Comparison of ENCODE assay signal across 18 cellular contexts in genomic region chr7:66683770-66684123, GRCh38. TPM values are rescaled to one million over a fixed set of nuclear protein-coding genes. Genes with fewer than 3 reads are reported as not detected.
DNase-seq lines count a peak whose midpoint lies in the region; ATAC-seq, FAIRE-seq and TF ChIP-seq lines count a peak whose summit lies in the region.
"Had no signal": no experiment of that assay in that cellular context is flagged by ENCODE, and none has a peak within 500 bp of the region (broad histone marks: within the 10 kb centered on the region; RNA-seq: fewer than 3 reads in every experiment).

No MANE protein-coding gene starts in this region.

- H4K20me1 ChIP-seq in smooth muscle cell (ENCODE audit: low read depth), result peaks cover 35% of the 10 kb centered on the region

- CTCF ChIA-PET in activated CD4-positive, alpha-beta T cell treated with anti-CD3 and anti-CD28 coated beads for 36 hours (lab: Charles Lee), result interaction anchor here (0.8 to 1.2 kb wide), 2 partner anchors 93 to 94 kb away, joined by 3 read pairs; no protein-coding TSS in a partner anchor
- CTCF ChIA-PET in WTC11 (lab: Charles Lee), result no interaction called here

- peaks cover 63% of the 10 kb centered on the region for H3K79me2 ChIP-seq in smooth muscle cell (ENCODE audit: low read depth)

- no peak for TF ChIP-seq CTCF in WTC11 (IDR thresholded peaks at IDR 0.05)
- no peak for TF ChIP-seq CTCF in fibroblast of villous mesenchyme (IDR thresholded peaks at IDR 0.05; ENCODE audit: insufficient read depth, low read depth, low read length)
- TF ChIP-seq CTCF in smooth muscle cell (IDR thresholded peaks at IDR 0.05; ENCODE audit: borderline replicate concordance, insufficient read depth, poor library complexity, severe bottlenecking), result no peak

- peak overlapping the region; percentile 8 for H3K4me2 ChIP-seq in smooth muscle cell

- H3K36me3 Mint-ChIP-seq in activated CD4-positive, alpha-beta T cell treated with anti-CD3 and anti-CD28 coated beads for 36 hours (ENCODE audit: low read depth), result peaks cover 12% of the 10 kb centered on the region
- peaks cover 7% of the 10 kb centered on the region for H3K36me3 Mint-ChIP-seq in WTC11

- peaks cover 9% of the 10 kb centered on the region for H3F3A ChIP-seq in smooth muscle cell (ENCODE audit: low read depth)

- no peak overlapping the region for H3K9ac ChIP-seq in smooth muscle cell (ENCODE audit: low read depth)

- intact Hi-C loops in activated CD4-positive, alpha-beta T cell treated with anti-CD3 and anti-CD28 coated beads for 36 hours (cut with DNase I, micrococcal nuclease), result loop anchor here (2.0 to 10.0 kb wide), 4 partner anchors 57 to 269 kb away; partner anchors contain the start of genes RABGEF1 (in 1 of the 2) and TMEM248 (in 1 of the 2)

- H3K4me1 ChIP-seq in smooth muscle cell (ENCODE audit: low read depth), result peaks cover 10% of the 10 kb centered on the region
- H3K4me1 ChIP-seq: uterus had no signal

- ATAC-seq in activated CD4-positive, alpha-beta T cell treated with anti-CD3 and anti-CD28 coated beads for 36 hours, result no peak
- ATAC-seq in WTC11 (no peak), GM19455 (IDR thresholded peaks at IDR 0.05; ENCODE audit: unreplicated experiment) (no peak)
- ATAC-seq: Right ventricle myocardium inferior had no signal

- 57% methylated on average over 9 of the region's 9 CpGs for WGBS in smooth muscle cell (ENCODE audit: low lambda C conversion rate)

- no peaks in the 10 kb centered on the region for H3K36me3 ChIP-seq in smooth muscle cell (ENCODE audit: low read depth)
- H3K36me3 ChIP-seq: neutrophil, uterus had no signal

- peak overlapping the region; percentile 13 for H3K4me3 Mint-ChIP-seq in activated CD4-positive, alpha-beta T cell treated with anti-CD3 and anti-CD28 coated beads for 36 hours
- H3K4me3 Mint-ChIP-seq in WTC11, result peak overlapping the region; percentile 20; the same call in 1 of the 2 replicates

- no peaks in the 10 kb centered on the region for H3K9me3 ChIP-seq in smooth muscle cell (replicated peaks; ENCODE audit: low read depth)
- H3K9me3 ChIP-seq: neutrophil, uterus had no signal

- no peak for DNase-seq in activated CD4-positive, alpha-beta T cell treated with anti-CD3 and anti-CD28 coated beads for 36 hours
- no peak for DNase-seq in activated CD4-positive, alpha-beta T cell treated with anti-CD3 and anti-CD28 coated beads for 4 hours
- DNase-seq in WTC11 (ENCODE audit: low spot score) (no peak), fibroblast of villous mesenchyme (ENCODE audit: low read depth) (peak; percentile 22), smooth muscle cell (lab: John Stamatoyannopoulos, UW; ENCODE audit: unreplicated experiment) (no peak), urothelium cell line (ENCODE audit: low spot score) (no peak), DMS153 treated with DMSO at 0.1 percent for 48 hours (lab: John Stamatoyannopoulos, UW; ENCODE audit: unreplicated experiment) (no peak)
- DNase-seq: activated gamma-delta T cell, DMS79 treated with DMSO at 0.1 percent for 48 hours, foreskin melanocyte, NCI-H1417 treated with DMSO at 0.1 percent for 48 hours, NCI-H526, uterus had no signal

- no peaks in the 10 kb centered on the region for H3K27me3 ChIP-seq in smooth muscle cell (ENCODE audit: low read depth)
- H3K27me3 ChIP-seq: neutrophil, uterus had no signal

- no peak overlapping the region for H3K27ac Mint-ChIP-seq in activated CD4-positive, alpha-beta T cell treated with anti-CD3 and anti-CD28 coated beads for 36 hours
- no peak overlapping the region for H3K27ac Mint-ChIP-seq in WTC11

- H3K4me3 ChIP-seq in fibroblast of villous mesenchyme (ENCODE audit: low read depth, low read length) (no peak overlapping the region), smooth muscle cell (peak overlapping the region; percentile 95)

- FAIRE-seq in urothelium cell line (lab: Jason Lieb, UNC), result no peak
- FAIRE-seq: GM12891, H1 had no signal

- H2AFZ ChIP-seq in smooth muscle cell (ENCODE audit: low read depth), result no peak overlapping the region

- POLR2A ChIA-PET in activated CD4-positive, alpha-beta T cell treated with anti-CD3 and anti-CD28 coated beads for 36 hours (lab: Charles Lee), result interaction anchor here (0.6 kb wide), 1 partner anchor 14 kb away, joined by 5 read pairs; no protein-coding TSS in a partner anchor
- POLR2A ChIA-PET in WTC11 (lab: Charles Lee), result no interaction called here

- peaks cover 6% of the 10 kb centered on the region for H3K9me3 Mint-ChIP-seq in activated CD4-positive, alpha-beta T cell treated with anti-CD3 and anti-CD28 coated beads for 36 hours (ENCODE audit: low read depth)
- H3K9me3 Mint-ChIP-seq in WTC11, result peaks cover 13% of the 10 kb centered on the region

- H3K4me1 Mint-ChIP-seq in activated CD4-positive, alpha-beta T cell treated with anti-CD3 and anti-CD28 coated beads for 36 hours, result peaks cover 26% of the 10 kb centered on the region
- H3K4me1 Mint-ChIP-seq in WTC11, result peaks cover 12% of the 10 kb centered on the region

- H3K27ac ChIP-seq in smooth muscle cell (ENCODE audit: low read depth), result peak overlapping the region; percentile 98
- H3K27ac ChIP-seq: neutrophil, uterus had no signal

- H3K27me3 Mint-ChIP-seq in activated CD4-positive, alpha-beta T cell treated with anti-CD3 and anti-CD28 coated beads for 36 hours, result no peaks in the 10 kb centered on the region
- H3K27me3 Mint-ChIP-seq in WTC11 (ENCODE audit: low read depth), result peaks cover 8% of the 10 kb centered on the region

TF ChIP-seq in WTC11, 78 proteins besides CTCF, POLR2A, EP300 and RAD21 (continues in another document):
- TF ChIP-seq GABPB1 (CRISPR knock-in tag; IDR thresholded peaks at IDR 0.05) (no peak), E2F1 (CRISPR knock-in tag; IDR thresholded peaks at IDR 0.05) (no peak), SMAD4 (CRISPR knock-in tag; IDR thresholded peaks at IDR 0.05) (no peak), NR1H2 (CRISPR knock-in tag; IDR thresholded peaks at IDR 0.05) (no peak), RORB (CRISPR knock-in tag; IDR thresholded peaks at IDR 0.05) (no peak), ATF1 (CRISPR knock-in tag; IDR thresholded peaks at IDR 0.05) (no peak), ZNF138 (CRISPR knock-in tag; conservative IDR thresholded peaks at IDR 0.05) (no peak), SOX15 (CRISPR knock-in tag; IDR thresholded peaks at IDR 0.05) (no peak), MAX (CRISPR knock-in tag; IDR thresholded peaks at IDR 0.05) (no peak), TP53 (CRISPR knock-in tag; IDR thresholded peaks at IDR 0.05) (no peak)
- TF ChIP-seq, protein P1, sequence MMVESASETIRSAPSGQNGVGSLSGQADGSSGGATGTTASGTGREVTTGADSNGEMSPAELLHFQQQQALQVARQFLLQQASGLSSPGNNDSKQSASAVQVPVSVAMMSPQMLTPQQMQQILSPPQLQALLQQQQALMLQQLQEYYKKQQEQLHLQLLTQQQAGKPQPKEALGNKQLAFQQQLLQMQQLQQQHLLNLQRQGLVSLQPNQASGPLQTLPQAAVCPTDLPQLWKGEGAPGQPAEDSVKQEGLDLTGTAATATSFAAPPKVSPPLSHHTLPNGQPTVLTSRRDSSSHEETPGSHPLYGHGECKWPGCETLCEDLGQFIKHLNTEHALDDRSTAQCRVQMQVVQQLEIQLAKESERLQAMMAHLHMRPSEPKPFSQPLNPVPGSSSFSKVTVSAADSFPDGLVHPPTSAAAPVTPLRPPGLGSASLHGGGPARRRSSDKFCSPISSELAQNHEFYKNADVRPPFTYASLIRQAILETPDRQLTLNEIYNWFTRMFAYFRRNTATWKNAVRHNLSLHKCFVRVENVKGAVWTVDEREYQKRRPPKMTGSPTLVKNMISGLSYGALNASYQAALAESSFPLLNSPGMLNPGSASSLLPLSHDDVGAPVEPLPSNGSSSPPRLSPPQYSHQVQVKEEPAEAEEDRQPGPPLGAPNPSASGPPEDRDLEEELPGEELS (CRISPR knock-in tag; IDR thresholded peaks at IDR 0.05), result no peak
- TF ChIP-seq, protein P2, sequence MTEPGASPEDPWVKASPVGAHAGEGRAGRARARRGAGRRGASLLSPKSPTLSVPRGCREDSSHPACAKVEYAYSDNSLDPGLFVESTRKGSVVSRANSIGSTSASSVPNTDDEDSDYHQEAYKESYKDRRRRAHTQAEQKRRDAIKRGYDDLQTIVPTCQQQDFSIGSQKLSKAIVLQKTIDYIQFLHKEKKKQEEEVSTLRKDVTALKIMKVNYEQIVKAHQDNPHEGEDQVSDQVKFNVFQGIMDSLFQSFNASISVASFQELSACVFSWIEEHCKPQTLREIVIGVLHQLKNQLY (CRISPR knock-in tag; IDR thresholded peaks at IDR 0.05), result no peak

RNA-seq across cellular contexts. Expression of gene KCTD7, which starts 55.1 kb away (rescaled TPM):
- 1 to 10 TPM; 7.8 TPM for total RNA-seq in activated CD4-positive, alpha-beta T cell treated with anti-CD3 and anti-CD28 coated beads for 36 hours
- total RNA-seq in WTC11 (2021) (10.5 to 11.6 TPM (median 10.8 TPM) in 3 replicates), fibroblast of villous mesenchyme (11.2 and 12.2 TPM in 2 replicates), smooth muscle cell (6.3 and 8.1 TPM in 2 replicates)
- polyA plus RNA-seq in smooth muscle cell, result 3.9 and 4.8 TPM in 2 replicates

RNA-seq across cellular contexts. Expression of gene RABGEF1, which starts 56.8 kb away (rescaled TPM):
- total RNA-seq in activated CD4-positive, alpha-beta T cell treated with anti-CD3 and anti-CD28 coated beads for 36 hours, result 10 to 100 TPM; 19.3 to 22.5 TPM
- total RNA-seq in WTC11 (2021) (17.1 to 18.1 TPM (median 17.6 TPM) in 3 replicates), fibroblast of villous mesenchyme (43.8 and 61.7 TPM in 2 replicates), smooth muscle cell (34.9 and 35.8 TPM in 2 replicates)
- polyA plus RNA-seq in smooth muscle cell, result 18.8 and 21.5 TPM in 2 replicates
